In genomic region chr18:24014062-24014985, GRCh38 we compare ENCODE assay signal across 7 cellular contexts. TPM values are rescaled to one million over a fixed set of nuclear protein-coding genes. Genes with fewer than 3 reads are reported as not detected.
A peak's percentile ranks its signal among the peaks of the same experiment; 100 is the strongest.
DNase-seq lines count a peak whose midpoint lies in the region; ATAC-seq and TF ChIP-seq lines count a peak whose summit lies in the region.

TSS of gene TTC39C (plus strand) at chr18:24014754. CDS start at chr18:24014872, 118 bp downstream.

- ATAC-seq in GM18502 (IDR thresholded peaks at IDR 0.05; ENCODE audit: poor library complexity, unreplicated experiment) (peak; percentile 48), HG02884 (IDR thresholded peaks at IDR 0.05; ENCODE audit: unreplicated experiment) (peak; percentile 38), lung (ENCODE audit: insufficient read depth, low FRiP score) (peak; percentile 88)

- WGBS in lung, 2 donors: 0% methylated on average over 62 to 118 of the region's 118 CpGs

- H3K27me3 ChIP-seq in lung (ENCODE audit: control insufficient read depth, insufficient read depth): no peaks in the 10 kb centered on the region

- H3K4me3 ChIP-seq in lung: peak within 1 kb of the TSS; percentile 75

- no peaks in the 10 kb centered on the region for H3K36me3 ChIP-seq in lung (ENCODE audit: control insufficient read depth in 2 of 2, insufficient read depth in 2 of 2, low read length in 2 of 2)

- H3K4me1 ChIP-seq in lung (ENCODE audit: control insufficient read depth in 2 of 2, insufficient read depth in 2 of 2, low read length in 2 of 2): no peaks in the 10 kb centered on the region

- H3K27ac ChIP-seq in lung (ENCODE audit: low read depth in 1 of 2, low read length in 1 of 2): peak within 1 kb of the TSS; percentile 35 to 92

- no peaks in the 10 kb centered on the region for H3K9me3 ChIP-seq in lung (ENCODE audit: control insufficient read depth in 2 of 2, insufficient read depth in 1 of 2, low read length in 1 of 2)

- TF ChIP-seq CTCF in lung (IDR thresholded peaks at IDR 0.05; ENCODE audit: control extremely low read depth, extremely low read depth): no peak

- DNase-seq in NCI-H510A (lab: John Stamatoyannopoulos, UW) (peak; percentile 19), dermis blood vessel endothelial cell (peak; percentile 41), lung (ENCODE audit: low spot score) (peak; percentile 71)
- DNase-seq in activated CD4-positive, alpha-beta T cell treated with anti-CD3 and anti-CD28 coated beads, Interleukin-2, amount 50 U/mL, for 4 hours: peak; percentile 75 to 84
- DNase-seq in stimulated activated CD4-positive, alpha-beta T cell treated with anti-CD3 and anti-CD28 coated beads, TNF-alpha, amount 100 ng/mL, for 4 hours (ENCODE audit: low read depth in 3 of 3): peak; percentile 76 to 81 (median 77)

RNA-seq across cellular contexts. Expression of gene TTC39C, which starts in this region (rescaled TPM):
- total RNA-seq in dermis blood vessel endothelial cell (2.0 TPM in 2 replicates), lung (10 to 100 TPM; 21.3 to 33.5 TPM)
- polyA plus RNA-seq in lung: 10 to 100 TPM in 1 of 2 donors, 1 to 10 TPM in 1; 6.0 to 17.2 TPM

Comparison
In these comparisons a context has a peak if more than half of its experiments do, and no peak if none do; other contexts are left out.
1. Peak in every context shown above with its lines: DNase-seq, ATAC-seq, H3K4me3 ChIP-seq and H3K27ac ChIP-seq.
2. ATAC-seq: peak in every context shown above with its lines; median percentile 88 in lung; 48 in GM18502; 38 in HG02884.
3. DNase-seq: peak in every context shown above with its lines; median percentile 80 in activated CD4-positive, alpha-beta T cell treated with anti-CD3 and anti-CD28 coated beads, Interleukin-2, amount 50 U/mL, for 4 hours; 77 in stimulated activated CD4-positive, alpha-beta T cell treated with anti-CD3 and anti-CD28 coated beads, TNF-alpha, amount 100 ng/mL, for 4 hours; 71 in lung; 41 in dermis blood vessel endothelial cell; 19 in NCI-H510A.